In the genomic region with DNA sequence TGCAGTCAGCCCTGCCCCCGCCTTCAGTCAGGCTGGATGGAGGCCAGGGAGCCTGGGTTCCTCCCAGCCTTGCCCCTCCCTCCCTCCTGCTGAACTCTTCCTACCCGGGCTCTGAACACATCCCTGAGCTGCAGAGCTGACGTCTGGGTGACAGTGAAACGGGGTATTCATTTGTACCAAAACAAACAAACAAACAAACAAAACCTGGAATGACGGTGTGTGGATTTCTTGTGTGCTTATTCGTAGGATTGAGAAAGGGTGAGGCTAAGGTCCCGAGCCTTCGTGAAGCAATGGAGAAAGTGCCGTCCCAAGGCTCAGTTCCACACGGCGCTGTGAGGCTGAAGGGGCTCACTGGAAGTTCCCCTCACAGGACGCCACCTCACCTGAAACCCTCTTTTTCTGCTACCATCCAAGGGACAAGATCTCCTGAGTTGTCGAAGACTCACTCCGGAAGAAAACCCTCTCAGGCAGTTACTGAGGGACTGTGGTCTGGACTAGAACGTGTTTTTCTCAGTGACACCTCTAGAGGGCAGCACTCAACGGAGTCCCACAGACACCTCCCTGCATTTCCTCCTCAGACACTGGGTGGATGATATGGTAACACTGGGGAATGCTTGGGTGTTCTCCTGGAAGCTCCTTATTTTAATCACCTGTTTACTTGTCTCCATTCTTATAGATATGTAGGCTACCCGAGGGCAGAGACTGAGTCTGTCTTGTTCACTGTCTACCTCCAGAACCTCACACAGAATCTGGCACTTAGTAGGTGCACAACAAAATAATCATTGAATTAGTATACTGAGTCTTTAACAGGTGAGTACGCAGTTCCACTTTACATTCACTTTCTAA, we compare ENCODE assay signal across 1 cellular context.
TF ChIP-seq lines count a peak whose summit lies in the region.

No MANE protein-coding gene starts in this region.

TF ChIP-seq in SK-N-SH, 30 proteins besides CTCF, POLR2A, EP300 and RAD21 (continued from another document):
- TF ChIP-seq TCF12 (IDR thresholded peaks at IDR 0.05), result no peak
TF ChIP-seq in SK-N-SH: peak in this region for 4.
